In the genomic region with DNA sequence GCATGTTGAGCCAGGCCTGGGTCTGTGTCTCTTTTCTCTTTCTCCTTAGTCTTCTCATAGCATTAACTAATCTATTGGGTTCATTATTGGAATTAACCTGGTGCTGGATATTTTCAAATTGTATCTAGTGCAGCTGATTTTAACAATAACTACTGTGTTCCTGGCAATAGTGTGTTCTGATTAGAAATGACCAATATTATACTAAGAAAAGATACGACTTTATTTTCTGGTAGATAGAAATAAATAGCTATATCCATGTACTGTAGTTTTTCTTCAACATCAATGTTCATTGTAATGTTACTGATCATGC, we compare ENCODE assay signal across 12 cellular contexts. TPM values are rescaled to one million over a fixed set of nuclear protein-coding genes. Genes with fewer than 3 reads are reported as not detected.
DNase-seq lines count a peak whose midpoint lies in the region; ATAC-seq and TF ChIP-seq lines count a peak whose summit lies in the region.
"Had no signal": no experiment of that assay in that cellular context is flagged by ENCODE, and none has a peak within 500 bp of the region (broad histone marks: within the 10 kb centered on the region; RNA-seq: fewer than 3 reads in every experiment).

No MANE protein-coding gene starts in this region.

- peaks cover 41% of the 10 kb centered on the region for H3K4me1 Mint-ChIP-seq in activated T-cell treated with anti-CD3 and anti-CD28 coated beads, Interleukin-2, amount 50 U/mL, for 4 hours (ENCODE audit: low read depth)
- peaks cover 39% of the 10 kb centered on the region for H3K4me1 Mint-ChIP-seq in chondrocyte (ENCODE audit: low read depth)

- peaks cover 32% of the 10 kb centered on the region for H3K36me3 ChIP-seq in mucosa of stomach (ENCODE audit: control insufficient read depth, insufficient read depth, low read length)
- H3K36me3 ChIP-seq in thoracic aorta = peaks cover 14% of the 10 kb centered on the region

- H3K4me1 ChIP-seq in mucosa of stomach (ENCODE audit: control insufficient read depth, insufficient read depth, low read length) = peaks cover 34% of the 10 kb centered on the region
- H3K4me1 ChIP-seq in thoracic aorta (ENCODE audit: control insufficient read depth in 1 of 2, low read depth in 2 of 2) = peaks cover 5 to 21% of the 10 kb centered on the region in 2 donors

- no peaks in the 10 kb centered on the region for H3K9me3 Mint-ChIP-seq in activated T-cell treated with anti-CD3 and anti-CD28 coated beads, Interleukin-2, amount 50 U/mL, for 4 hours
- no peaks in the 10 kb centered on the region for H3K9me3 Mint-ChIP-seq in chondrocyte (ENCODE audit: low read depth)

- H3K9ac ChIP-seq in mucosa of stomach (ENCODE audit: low read length) = peak overlapping the region; percentile 98

- no peak for DNase-seq in activated T-cell treated with anti-CD3 and anti-CD28 coated beads, Interleukin-2, amount 50 U/mL, for 4 hours
- no peak for DNase-seq in activated T-cell treated with anti-CD3 and anti-CD28 coated beads, Interleukin-2, amount 50 U/mL, for 48 hours
- DNase-seq in chondrocyte (ENCODE audit: low spot score) (no peak), thoracic aorta (ENCODE audit: low spot score) (no peak), HuH-7 (ENCODE audit: low spot score) (no peak), GM10248 (ENCODE audit: extremely low spot score) (no peak), COLO668 (lab: John Stamatoyannopoulos, UW; ENCODE audit: unreplicated experiment) (no peak)
- DNase-seq: GF-D8, MV-4-11, testis had no signal

- H3K4me3 ChIP-seq in mucosa of stomach (ENCODE audit: low read length) = peak overlapping the region; percentile 84
- peak overlapping the region; percentile 88 for H3K4me3 ChIP-seq in thoracic aorta
- H3K4me3 ChIP-seq: testis had no signal

- POLR2A ChIA-PET in GM10248 (lab: Yijun Ruan, JAX) = interaction anchor here (1.2 to 2.5 kb wide), 4 partner anchors 8 to 23 kb away, joined by 3 to 11 read pairs (median 8); no protein-coding TSS in a partner anchor

- peaks cover 16% of the 10 kb centered on the region for H3K36me3 Mint-ChIP-seq in activated T-cell treated with anti-CD3 and anti-CD28 coated beads, Interleukin-2, amount 50 U/mL, for 4 hours (ENCODE audit: insufficient read depth)
- H3K36me3 Mint-ChIP-seq in chondrocyte (ENCODE audit: low read depth) = peaks cover 19% of the 10 kb centered on the region

- H3K27ac ChIP-seq in thoracic aorta = peak overlapping the region in 1 of 2 donors; percentile 100
- H3K27ac ChIP-seq: testis had no signal

- peak overlapping the region; percentile 92 for H3K4me3 Mint-ChIP-seq in activated T-cell treated with anti-CD3 and anti-CD28 coated beads, Interleukin-2, amount 50 U/mL, for 4 hours
- peak overlapping the region; percentile 58 for H3K4me3 Mint-ChIP-seq in chondrocyte (ENCODE audit: unreplicated experiment)

- no peaks in the 10 kb centered on the region for H3K9me3 ChIP-seq in mucosa of stomach (ENCODE audit: control insufficient read depth, low read length)
- no peaks in the 10 kb centered on the region for H3K9me3 ChIP-seq in thoracic aorta
- H3K9me3 ChIP-seq: testis had no signal

- TF ChIP-seq CTCF in chondrocyte (IDR thresholded peaks at IDR 0.05) = no peak
- no peak for TF ChIP-seq CTCF in thoracic aorta (IDR thresholded peaks at IDR 0.05)
- no peak for TF ChIP-seq CTCF in GM10248 (IDR thresholded peaks at IDR 0.05; ENCODE audit: control extremely low read depth, extremely low read depth, low read depth, missing control alignments)

- CTCF ChIA-PET in GM10248 (lab: Yijun Ruan, JAX) = interaction anchor here (1.3 to 6.1 kb wide), 3 partner anchors 11 to 147 kb away, joined by 3 to 42 read pairs (median 3); no protein-coding TSS in a partner anchor

- H3K27me3 Mint-ChIP-seq in activated T-cell treated with anti-CD3 and anti-CD28 coated beads, Interleukin-2, amount 50 U/mL, for 4 hours (ENCODE audit: low read depth) = peaks cover 7% of the 10 kb centered on the region
- H3K27me3 Mint-ChIP-seq in chondrocyte (ENCODE audit: low read depth) = no peaks in the 10 kb centered on the region

- H3K27me3 ChIP-seq in mucosa of stomach (ENCODE audit: control insufficient read depth, insufficient read depth, low read length) (no peaks in the 10 kb centered on the region), thoracic aorta (replicated peaks; ENCODE audit: insufficient read depth) (no peaks in the 10 kb centered on the region)
- H3K27me3 ChIP-seq: testis had no signal

- no peak overlapping the region for H3K27ac Mint-ChIP-seq in chondrocyte (ENCODE audit: unreplicated experiment)

- no peak for ATAC-seq in activated T-cell treated with anti-CD3 and anti-CD28 coated beads, Interleukin-2, amount 50 U/mL, for 4 hours
- ATAC-seq in thoracic aorta (ENCODE audit: insufficient number of reproducible peaks, low FRiP score, low read depth) = no peak
- ATAC-seq: HCT116 had no signal

RNA-seq across cellular contexts. Expression of gene FOS, which starts 3.0 kb away (rescaled TPM):
- total RNA-seq in activated T-cell treated with anti-CD3 and anti-CD28 coated beads, Interleukin-2, amount 50 U/mL, for 4 hours = 10 to 100 TPM; 16.8 to 19.5 (median 18.1) TPM
- 116 to 175 TPM (median 152 TPM) in 3 replicates for total RNA-seq in chondrocyte
- 1,000 to 10,000 TPM in 1 of 2 donors, 100 to 1,000 TPM in 1; 358 to 3,038 TPM for total RNA-seq in thoracic aorta
